9 cellular contexts compared by ENCODE assay signal in the genomic region with DNA sequence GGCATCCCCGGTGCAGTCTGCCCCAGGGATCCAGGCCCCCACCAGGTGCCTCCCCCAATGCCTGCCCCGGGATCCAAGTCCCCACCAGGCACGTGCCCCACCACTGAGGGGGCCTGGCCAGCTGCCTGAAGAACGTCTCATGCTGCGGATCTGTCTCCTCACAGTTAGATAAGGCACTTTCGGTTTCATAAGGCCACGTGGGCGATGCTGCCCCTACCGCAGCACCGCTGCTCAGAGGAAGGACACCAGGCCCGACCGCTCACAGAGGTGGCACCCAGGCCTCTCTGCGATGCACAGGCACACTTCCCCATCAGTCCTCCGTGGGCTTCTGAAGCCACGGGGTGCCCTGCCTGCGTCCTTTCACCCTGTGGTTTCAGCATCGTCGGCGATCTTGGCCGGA.
A peak's percentile ranks its signal among the peaks of the same experiment; 100 is the strongest.
DNase-seq lines count a peak whose midpoint lies in the region; FAIRE-seq and TF ChIP-seq lines count a peak whose summit lies in the region.
"Had no signal": no experiment of that assay in that cellular context is flagged by ENCODE, and none has a peak within 500 bp of the region (broad histone marks: within the 10 kb centered on the region; RNA-seq: fewer than 3 reads in every experiment).

No MANE protein-coding gene starts in this region.

- peaks cover 10 to 28% (median 27%) of the 10 kb centered on the region in 3 donors for H3K36me3 ChIP-seq in tibial artery
- no peaks in the 10 kb centered on the region; the same call in 1 of the 2 replicates for H3K36me3 ChIP-seq in H7 (replicated peaks; ENCODE audit: control insufficient read depth, insufficient read depth, low read length)

- CTCF ChIA-PET in activated CD4-positive, alpha-beta T cell treated with anti-CD3 and anti-CD28 coated beads, Interleukin-2, amount 10 ng/mL, durations not matched to agents 7 days and 5 days (lab: Charles Lee): no interaction called here

- H3K4me1 ChIP-seq in tibial artery: peaks cover 9 to 51% (median 28%) of the 10 kb centered on the region in 4 donors

- no peaks in the 10 kb centered on the region for H3K27me3 Mint-ChIP-seq in activated CD4-positive, alpha-beta T cell treated with anti-CD3 and anti-CD28 coated beads, Interleukin-2, amount 10 ng/mL, durations not matched to agents 7 days and 5 days
- H3K27me3 Mint-ChIP-seq in progenitor cell of endocrine pancreas: no peaks in the 10 kb centered on the region

- TF ChIP-seq CTCF in epithelial cell of proximal tubule (conservative IDR thresholded peaks at IDR 0.05; ENCODE audit: low read depth, low read length) (no peak), tibial artery (IDR thresholded peaks at IDR 0.05) (no peak), progenitor cell of endocrine pancreas (IDR thresholded peaks at IDR 0.05; ENCODE audit: unreplicated experiment) (no peak)

- peaks cover 7% of the 10 kb centered on the region for H3K4me1 Mint-ChIP-seq in activated CD4-positive, alpha-beta T cell treated with anti-CD3 and anti-CD28 coated beads, Interleukin-2, amount 10 ng/mL, durations not matched to agents 7 days and 5 days
- H3K4me1 Mint-ChIP-seq in progenitor cell of endocrine pancreas (ENCODE audit: low read depth): no peaks in the 10 kb centered on the region

- H3K27me3 ChIP-seq in tibial artery: no peaks in the 10 kb centered on the region
- no peaks in the 10 kb centered on the region for H3K27me3 ChIP-seq in H7 (ENCODE audit: control insufficient read depth, insufficient read depth, low read length)

- peak overlapping the region in 1 of 2 donors; percentile 82 for H3K27ac ChIP-seq in tibial artery
- H3K27ac ChIP-seq: PC-9 had no signal

- H3K27ac Mint-ChIP-seq in activated CD4-positive, alpha-beta T cell treated with anti-CD3 and anti-CD28 coated beads, Interleukin-2, amount 10 ng/mL, durations not matched to agents 7 days and 5 days: peak overlapping the region; percentile 31
- H3K27ac Mint-ChIP-seq in progenitor cell of endocrine pancreas: no peak overlapping the region

- no peaks in the 10 kb centered on the region for H3K9me3 ChIP-seq in tibial artery

- POLR2A ChIA-PET in activated CD4-positive, alpha-beta T cell treated with anti-CD3 and anti-CD28 coated beads, Interleukin-2, amount 10 ng/mL, durations not matched to agents 7 days and 5 days (lab: Charles Lee): no interaction called here

- H3K9me3 Mint-ChIP-seq in activated CD4-positive, alpha-beta T cell treated with anti-CD3 and anti-CD28 coated beads, Interleukin-2, amount 10 ng/mL, durations not matched to agents 7 days and 5 days: no peaks in the 10 kb centered on the region
- no peaks in the 10 kb centered on the region for H3K9me3 Mint-ChIP-seq in progenitor cell of endocrine pancreas (ENCODE audit: low read depth)

- H3K36me3 Mint-ChIP-seq in activated CD4-positive, alpha-beta T cell treated with anti-CD3 and anti-CD28 coated beads, Interleukin-2, amount 10 ng/mL, durations not matched to agents 7 days and 5 days (ENCODE audit: low read depth): no peaks in the 10 kb centered on the region
- H3K36me3 Mint-ChIP-seq in progenitor cell of endocrine pancreas (ENCODE audit: insufficient read depth): peaks cover 2% of the 10 kb centered on the region

- no peak overlapping the region for H3K4me3 Mint-ChIP-seq in activated CD4-positive, alpha-beta T cell treated with anti-CD3 and anti-CD28 coated beads, Interleukin-2, amount 10 ng/mL, durations not matched to agents 7 days and 5 days
- no peak overlapping the region for H3K4me3 Mint-ChIP-seq in progenitor cell of endocrine pancreas (ENCODE audit: low read depth)

- H3K4me3 ChIP-seq in epithelial cell of proximal tubule (ENCODE audit: low read depth, low read length) (peak overlapping the region; percentile 21), tibial artery (no peak overlapping the region), H7 (ENCODE audit: insufficient read depth, low read depth, low read length) (no peak overlapping the region)
- H3K4me3 ChIP-seq: PC-9 had no signal

- peak; percentile 64 for FAIRE-seq in GM18507 (lab: Jason Lieb, UNC)

- DNase-seq in GM18507 (ENCODE audit: extremely low spot score, insufficient read length, low read depth): peak; percentile 56
- DNase-seq in activated CD4-positive, alpha-beta T cell treated with anti-CD3 and anti-CD28 coated beads, Interleukin-2, amount 10 ng/mL, durations not matched to agents 7 days and 5 days: peak; percentile 32
- no peak for DNase-seq in epithelial cell of proximal tubule (ENCODE audit: low read depth)
- DNase-seq in stimulated activated CD4-positive, alpha-beta T cell treated with anti-CD3 and anti-CD28 coated beads, Interleukin-2, amount 100 ng/mL, for 48 hours: peak; percentile 3 to 10
- DNase-seq in islet precursor cell: no peak
- DNase-seq in tibial artery: no peak
- no peak for DNase-seq in progenitor cell of endocrine pancreas (ENCODE audit: low spot score, unreplicated experiment)
- DNase-seq in H7: no peak
- DNase-seq: PC-9 had no signal

- intact Hi-C loops in tibial artery (cut with DNase I; ENCODE audit: low total_unique reads): no loop called here

Comparison
In these comparisons a context has a peak if more than half of its experiments do, and no peak if none do; other contexts are left out.
1. DNase-seq: peak in GM18507 (single experiment), activated CD4-positive, alpha-beta T cell treated with anti-CD3 and anti-CD28 coated beads, Interleukin-2, amount 10 ng/mL, durations not matched to agents 7 days and 5 days (single experiment) and stimulated activated CD4-positive, alpha-beta T cell treated with anti-CD3 and anti-CD28 coated beads, Interleukin-2, amount 100 ng/mL, for 48 hours (2 of 2); none in epithelial cell of proximal tubule (single experiment), islet precursor cell (single experiment), tibial artery (0 of 2), progenitor cell of endocrine pancreas (single experiment) and H7 (single experiment).